8 cellular contexts compared by ENCODE assay signal in genomic region chr1:149229186-149229585, GRCh38.
DNase-seq lines count a peak whose midpoint lies in the region; ATAC-seq, FAIRE-seq and TF ChIP-seq lines count a peak whose summit lies in the region.
"Not testable (repeated sequence)": the region's sequence is repeated elsewhere in the genome, so short reads cannot be mapped to it uniquely, and the experiment has no call there.

No MANE protein-coding gene starts in this region.

- not testable (repeated sequence) for H3K4me3 Mint-ChIP-seq in CD8-positive, alpha-beta T cell; activated CD4-positive, alpha-beta T cell treated with anti-CD3 and anti-CD28 coated beads for 36 hours

- H3K9me3 ChIP-seq in CD8-positive, alpha-beta T cell (ENCODE audit: low read length); mammary epithelial cell (replicated peaks; ENCODE audit: insufficient read depth, low read length); right atrium auricular region; lower lobe of right lung; pancreas; thoracic aorta: not testable (repeated sequence)

- not testable (repeated sequence) for H3K4me3 ChIP-seq in CD8-positive, alpha-beta T cell (ENCODE audit: low read depth, low read length); mammary epithelial cell (replicated peaks in 1 of 3; ENCODE audit: insufficient read depth in 1 of 3, low read depth in 2 of 3, low read length in 3 of 3); right atrium auricular region; lower lobe of right lung; pancreas; thoracic aorta

- not testable (repeated sequence) for H3K9ac ChIP-seq in mammary epithelial cell (ENCODE audit: insufficient read depth, low read length)

- POLR2A ChIA-PET in CD8-positive, alpha-beta T cell (lab: Charles Lee); activated CD4-positive, alpha-beta T cell treated with anti-CD3 and anti-CD28 coated beads for 36 hours (lab: Charles Lee): not testable (repeated sequence)

- not testable (repeated sequence) for H3K79me2 ChIP-seq in mammary epithelial cell (ENCODE audit: insufficient read depth, low read length)

- H3K27me3 Mint-ChIP-seq in CD8-positive, alpha-beta T cell (ENCODE audit: low read depth); activated CD4-positive, alpha-beta T cell treated with anti-CD3 and anti-CD28 coated beads for 36 hours: not testable (repeated sequence)

- not testable (repeated sequence) for H2AFZ ChIP-seq in mammary epithelial cell (ENCODE audit: low read depth, low read length)

- FAIRE-seq in pancreas (lab: Jason Lieb, UNC): not testable (repeated sequence)

- H3K4me2 ChIP-seq in mammary epithelial cell (ENCODE audit: insufficient read depth, low read depth, low read length): not testable (repeated sequence)

- not testable (repeated sequence) for H3K36me3 Mint-ChIP-seq in CD8-positive, alpha-beta T cell; activated CD4-positive, alpha-beta T cell treated with anti-CD3 and anti-CD28 coated beads for 36 hours (ENCODE audit: low read depth)

- no CpG with 5 or more reads among the region's 3 CpGs for WGBS in mammary epithelial cell (ENCODE audit: low coverage, missing lambda C conversion rate)
- WGBS in pancreas, 2 donors: no CpG with 5 or more reads among the region's 3 CpGs

- not testable (repeated sequence) for H3K4me1 ChIP-seq in CD8-positive, alpha-beta T cell (ENCODE audit: insufficient read depth, low read length); mammary epithelial cell (ENCODE audit: insufficient read depth, low read length); right atrium auricular region; lower lobe of right lung; pancreas; thoracic aorta (ENCODE audit: control insufficient read depth in 1 of 2, low read depth in 2 of 2)

- dilution Hi-C loops in mammary epithelial cell (cut with HindIII; ENCODE audit: low sequenced_read_pairs): not testable (repeated sequence)

- intact Hi-C loops in CD8-positive, alpha-beta T cell (cut with DNase I, micrococcal nuclease); activated CD4-positive, alpha-beta T cell treated with anti-CD3 and anti-CD28 coated beads for 36 hours (cut with DNase I, micrococcal nuclease); mammary epithelial cell (cut with micrococcal nuclease); Right ventricle myocardium inferior (cut with DNase I); lower lobe of right lung (cut with DNase I); pancreas (cut with DNase I): not testable (repeated sequence)

- H3K4me1 Mint-ChIP-seq in CD8-positive, alpha-beta T cell (ENCODE audit: low read depth); activated CD4-positive, alpha-beta T cell treated with anti-CD3 and anti-CD28 coated beads for 36 hours: not testable (repeated sequence)

- not testable (repeated sequence) for H3K27ac Mint-ChIP-seq in CD8-positive, alpha-beta T cell; activated CD4-positive, alpha-beta T cell treated with anti-CD3 and anti-CD28 coated beads for 36 hours

- not testable (repeated sequence) for H3K27ac ChIP-seq in CD8-positive, alpha-beta T cell (ENCODE audit: low read depth, low read length); mammary epithelial cell (ENCODE audit: insufficient read depth, low read depth, low read length); lower lobe of right lung
- H3K27ac ChIP-seq in right atrium auricular region (peak overlapping the region; percentile 48 to 51), pancreas (peak overlapping the region in 1 of 4 donors; percentile 51), thoracic aorta (peak overlapping the region; percentile 65 to 83)

- in situ Hi-C loops in mammary epithelial cell (cut with MboI; ENCODE audit: low sequenced_read_pairs in 2 of 2): not testable (repeated sequence)

- not testable (repeated sequence) for H3K9me3 Mint-ChIP-seq in CD8-positive, alpha-beta T cell; activated CD4-positive, alpha-beta T cell treated with anti-CD3 and anti-CD28 coated beads for 36 hours (ENCODE audit: low read depth)

- CTCF ChIA-PET in CD8-positive, alpha-beta T cell (lab: Charles Lee); activated CD4-positive, alpha-beta T cell treated with anti-CD3 and anti-CD28 coated beads for 36 hours (lab: Charles Lee); mammary epithelial cell (lab: Charles Lee; ENCODE audit: low non-redundant PET): not testable (repeated sequence)

- not testable (repeated sequence) for DNase-seq in CD8-positive, alpha-beta T cell; activated CD4-positive, alpha-beta T cell treated with anti-CD3 and anti-CD28 coated beads for 36 hours; mammary epithelial cell; Right ventricle myocardium inferior (ENCODE audit: missing footprints); right atrium auricular region (ENCODE audit: low spot score); lower lobe of right lung; pancreas; thoracic aorta (ENCODE audit: low spot score)

- peak; percentile 9 for ATAC-seq in CD8-positive, alpha-beta T cell
- ATAC-seq in activated CD4-positive, alpha-beta T cell treated with anti-CD3 and anti-CD28 coated beads for 36 hours: peak; percentile 14
- ATAC-seq in Right ventricle myocardium inferior (peak; percentile 60), lower lobe of right lung (peak; percentile 27 to 68), pancreas (peak; percentile 52 to 66 (median 58)), thoracic aorta (ENCODE audit: insufficient number of reproducible peaks, low FRiP score, low read depth) (peak; percentile 13)

- H3K27me3 ChIP-seq in CD8-positive, alpha-beta T cell (ENCODE audit: insufficient read depth, low read length); mammary epithelial cell (ENCODE audit: insufficient read depth, low read length); right atrium auricular region; lower lobe of right lung (ENCODE audit: low read depth); pancreas; thoracic aorta (replicated peaks; ENCODE audit: insufficient read depth): not testable (repeated sequence)

- BruUV-seq in mammary epithelial cell (replicated peaks; lab: Mats Ljungman, UMichigan): TSS peak; percentile 91

- H4K20me1 ChIP-seq in mammary epithelial cell (ENCODE audit: insufficient read depth, low read length): not testable (repeated sequence)

- TF ChIP-seq CTCF in CD8-positive, alpha-beta T cell (IDR thresholded peaks at IDR 0.05); mammary epithelial cell (conservative IDR thresholded peaks at IDR 0.05 in 1 of 2, IDR thresholded peaks at IDR 0.05 in 1 of 2; ENCODE audit: extremely low read depth in 1 of 2, insufficient read depth in 1 of 2, low read depth in 1 of 2, low read length in 2 of 2); right atrium auricular region (IDR thresholded peaks at IDR 0.05); lower lobe of right lung (IDR thresholded peaks at IDR 0.05); pancreas (IDR thresholded peaks at IDR 0.05); thoracic aorta (IDR thresholded peaks at IDR 0.05): not testable (repeated sequence)

- H3K36me3 ChIP-seq in CD8-positive, alpha-beta T cell (ENCODE audit: insufficient read depth, low read length); mammary epithelial cell (ENCODE audit: insufficient read depth, low read length); right atrium auricular region; lower lobe of right lung; pancreas; thoracic aorta: not testable (repeated sequence)

Comparison
In these comparisons a context has a peak if more than half of its experiments do, and no peak if none do; other contexts are left out.
1. ATAC-seq: peak in every context shown above with its lines; median percentile 60 in Right ventricle myocardium inferior; 58 in pancreas; 48 in lower lobe of right lung; 14 in activated CD4-positive, alpha-beta T cell treated with anti-CD3 and anti-CD28 coated beads for 36 hours; 13 in thoracic aorta; 9 in CD8-positive, alpha-beta T cell.